20 cellular contexts compared by ENCODE assay signal in genomic region chr4:98094118-98094517, GRCh38. TPM values are rescaled to one million over a fixed set of nuclear protein-coding genes. Genes with fewer than 3 reads are reported as not detected.
"Had no signal": no experiment of that assay in that cellular context is flagged by ENCODE, and none has a peak within 500 bp of the region (broad histone marks: within the 10 kb centered on the region; RNA-seq: fewer than 3 reads in every experiment).

No MANE protein-coding gene starts in this region.

- H3K4me1 ChIP-seq: psoas muscle, tibial artery had no signal

- H3K27me3 ChIP-seq: tibial artery had no signal

- H3K27me3 Mint-ChIP-seq: activated naive CD4-positive, alpha-beta T cell treated with anti-CD3 and anti-CD28 coated beads, Interleukin-2, amount 10 ng/mL, durations not matched to agents 7 days and 5 days; dendritic cell treated with granulocyte-macrophage colony-stimulating factor and Interleukin-4, amounts not matched to agents 40 ng/mL and 50 ng/mL, for 4 days had no signal

- DNase-seq: activated CD4-positive, alpha-beta memory T cell treated with anti-CD3 and anti-CD28 coated beads, Interleukin-2, amount 10 ng/mL, durations not matched to agents 7 days and 5 days; activated CD4-positive, alpha-beta T cell treated with anti-CD3 and anti-CD28 coated beads, Interleukin-2, amount 10 ng/mL, durations not matched to agents 24 days and 14 days; activated effector memory CD4-positive, alpha-beta T cell treated with Interleukin-2 at 50 U/mL for 16 hours; activated naive CD4-positive, alpha-beta T cell treated with anti-CD3 and anti-CD28 coated beads, Interleukin-2, amount 10 ng/mL, durations not matched to agents 7 days and 5 days; activated naive CD8-positive, alpha-beta T cell treated with anti-CD3 and anti-CD28 coated beads, Interleukin-2, amount 50 U/mL, for 24 hours; activated T-cell treated with anti-CD3 and anti-CD28 coated beads, Interleukin-2, amount 50 U/mL, for 72 hours; effector CD4-positive, alpha-beta T cell; glutamatergic neuron; hippocampal formation; left colon; psoas muscle; stimulated activated CD4-positive, alpha-beta T cell treated with anti-CD3 and anti-CD28 coated beads, Interleukin-1b, Interleukin-23, amount 100 ng/mL, for 48 hours; tibial artery had no signal

- H3K4me3 Mint-ChIP-seq: activated CD4-positive, alpha-beta memory T cell treated with anti-CD3 and anti-CD28 coated beads, Interleukin-2, amount 10 ng/mL, durations not matched to agents 7 days and 5 days; activated CD4-positive, alpha-beta T cell treated with anti-CD3 and anti-CD28 coated beads, Interleukin-2, amount 10 ng/mL, durations not matched to agents 24 days and 14 days; activated naive CD4-positive, alpha-beta T cell treated with anti-CD3 and anti-CD28 coated beads, Interleukin-2, amount 10 ng/mL, durations not matched to agents 7 days and 5 days; activated naive CD8-positive, alpha-beta T cell treated with anti-CD3 and anti-CD28 coated beads, Interleukin-2, amount 50 U/mL, for 24 hours; activated T-cell treated with anti-CD3 and anti-CD28 coated beads, Interleukin-2, amount 50 U/mL, for 72 hours; dendritic cell treated with granulocyte-macrophage colony-stimulating factor and Interleukin-4, amounts not matched to agents 40 ng/mL and 50 ng/mL, for 4 days; natural killer cell treated with Interleukin-12 subunit alpha and Interleukin-12 subunit beta and Interleukin-15 and Interleukin-18, amount 100 ng/mL, for 72 hours; stimulated activated naive CD8-positive, alpha-beta T cell treated with anti-CD3 and anti-CD28 coated beads, Interleukin-15, Interleukin-2, amounts not matched to agents 100 ng/mL and 50 ng/mL, for 24 hours had no signal

- H3K27ac Mint-ChIP-seq: activated CD4-positive, alpha-beta memory T cell treated with anti-CD3 and anti-CD28 coated beads, Interleukin-2, amount 10 ng/mL, durations not matched to agents 7 days and 5 days; activated CD4-positive, alpha-beta T cell treated with anti-CD3 and anti-CD28 coated beads, Interleukin-2, amount 10 ng/mL, durations not matched to agents 24 days and 14 days; activated naive CD4-positive, alpha-beta T cell treated with anti-CD3 and anti-CD28 coated beads, Interleukin-2, amount 10 ng/mL, durations not matched to agents 7 days and 5 days; activated naive CD8-positive, alpha-beta T cell treated with anti-CD3 and anti-CD28 coated beads, Interleukin-2, amount 50 U/mL, for 24 hours; activated T-cell treated with anti-CD3 and anti-CD28 coated beads, Interleukin-2, amount 50 U/mL, for 72 hours; dendritic cell treated with granulocyte-macrophage colony-stimulating factor and Interleukin-4, amounts not matched to agents 40 ng/mL and 50 ng/mL, for 4 days; natural killer cell treated with Interleukin-12 subunit alpha and Interleukin-12 subunit beta and Interleukin-15 and Interleukin-18, amount 100 ng/mL, for 72 hours; stimulated activated naive CD8-positive, alpha-beta T cell treated with anti-CD3 and anti-CD28 coated beads, Interleukin-15, Interleukin-2, amounts not matched to agents 100 ng/mL and 50 ng/mL, for 24 hours had no signal

- H3K36me3 Mint-ChIP-seq: activated naive CD4-positive, alpha-beta T cell treated with anti-CD3 and anti-CD28 coated beads, Interleukin-2, amount 10 ng/mL, durations not matched to agents 7 days and 5 days had no signal

- H3K4me1 Mint-ChIP-seq: activated CD4-positive, alpha-beta memory T cell treated with anti-CD3 and anti-CD28 coated beads, Interleukin-2, amount 10 ng/mL, durations not matched to agents 7 days and 5 days; activated CD4-positive, alpha-beta T cell treated with anti-CD3 and anti-CD28 coated beads, Interleukin-2, amount 10 ng/mL, durations not matched to agents 24 days and 14 days; activated naive CD4-positive, alpha-beta T cell treated with anti-CD3 and anti-CD28 coated beads, Interleukin-2, amount 10 ng/mL, durations not matched to agents 7 days and 5 days; activated naive CD8-positive, alpha-beta T cell treated with anti-CD3 and anti-CD28 coated beads, Interleukin-2, amount 50 U/mL, for 24 hours had no signal

- ATAC-seq: activated naive CD8-positive, alpha-beta T cell treated with anti-CD3 and anti-CD28 coated beads, Interleukin-2, amount 50 U/mL, for 24 hours; activated T-cell treated with anti-CD3 and anti-CD28 coated beads, Interleukin-2, amount 50 U/mL, for 72 hours; esophagus mucosa; left colon; natural killer cell treated with Interleukin-12 subunit alpha and Interleukin-12 subunit beta and Interleukin-15 and Interleukin-18, amount 100 ng/mL, for 72 hours; psoas muscle; right cardiac atrium had no signal

- H3K27ac ChIP-seq: psoas muscle, tibial artery had no signal

- H3K9me3 Mint-ChIP-seq: activated CD4-positive, alpha-beta memory T cell treated with anti-CD3 and anti-CD28 coated beads, Interleukin-2, amount 10 ng/mL, durations not matched to agents 7 days and 5 days; activated CD4-positive, alpha-beta T cell treated with anti-CD3 and anti-CD28 coated beads, Interleukin-2, amount 10 ng/mL, durations not matched to agents 24 days and 14 days; activated naive CD8-positive, alpha-beta T cell treated with anti-CD3 and anti-CD28 coated beads, Interleukin-2, amount 50 U/mL, for 24 hours had no signal

RNA-seq across cellular contexts. Expression of gene STPG2, which starts 49.2 kb away (rescaled TPM):
- total RNA-seq: activated CD4-positive, alpha-beta memory T cell treated with anti-CD3 and anti-CD28 coated beads, Interleukin-2, amount 10 ng/mL, durations not matched to agents 7 days and 5 days; activated CD4-positive, alpha-beta T cell treated with anti-CD3 and anti-CD28 coated beads, Interleukin-2, amount 10 ng/mL, durations not matched to agents 24 days and 14 days; activated T-cell treated with anti-CD3 and anti-CD28 coated beads, Interleukin-2, amount 50 U/mL, for 72 hours; natural killer cell treated with Interleukin-12 subunit alpha and Interleukin-12 subunit beta and Interleukin-15 and Interleukin-18, amount 100 ng/mL, for 72 hours; osteocyte; T-helper 2 cell treated with Interferon-gamma antibody and Interleukin-4, amounts not matched to agents 100 ng/mL and 5 ng/mL, for 36 hours had no signal
- polyA plus RNA-seq: right cardiac atrium had no signal
